In genomic region chr5:139105621-139106071, GRCh38 we compare ENCODE assay signal across 10 cellular contexts.
A peak's percentile ranks its signal among the peaks of the same experiment; 100 is the strongest.
DNase-seq lines count a peak whose midpoint lies in the region; TF ChIP-seq lines count a peak whose summit lies in the region.
"Had no signal": no experiment of that assay in that cellular context is flagged by ENCODE, and none has a peak within 500 bp of the region (broad histone marks: within the 10 kb centered on the region; RNA-seq: fewer than 3 reads in every experiment).

No MANE protein-coding gene starts in this region.

- no peak overlapping the region for H4K5ac ChIP-seq in mesendoderm (ENCODE audit: low read length)

- 77 to 91% methylated on average over 15 of the region's 15 CpGs for WGBS in sigmoid colon, 2 donors
- WGBS in mesendoderm (ENCODE audit: extremely low coverage, insufficient coverage, low lambda C conversion rate) = no CpG with 5 or more reads among the region's 15 CpGs

- POLR2A ChIA-PET in RWPE1 (lab: Yijun Ruan, JAX; ENCODE audit: low non-redundant PET) = no interaction called here

- CTCF ChIA-PET in RWPE1 (lab: Yijun Ruan, JAX) = interaction anchor here (0.6 to 0.9 kb wide), 2 partner anchors 376 to 485 kb away, joined by 3 to 4 read pairs; no protein-coding TSS in a partner anchor

- TF ChIP-seq CTCF in fibroblast of villous mesenchyme (IDR thresholded peaks at IDR 0.05; ENCODE audit: insufficient read depth, low read depth, low read length) (no peak), sigmoid colon (IDR thresholded peaks at IDR 0.05) (no peak), RWPE1 (conservative IDR thresholded peaks at IDR 0.05; ENCODE audit: low read depth) (no peak)

- no peak overlapping the region for H3K23ac ChIP-seq in mesendoderm (ENCODE audit: low read length)

- no peak overlapping the region for H4K8ac ChIP-seq in mesendoderm (ENCODE audit: low read depth, low read length)

- no peak for TF ChIP-seq EP300 in sigmoid colon (IDR thresholded peaks at IDR 0.05)

- no peak overlapping the region for H3K56ac ChIP-seq in mesendoderm (ENCODE audit: low read length)

- H3K4me3 ChIP-seq in fibroblast of villous mesenchyme (ENCODE audit: low read depth, low read length) = no peak overlapping the region
- peak overlapping the region in 2 of 4 donors; percentile 0 to 2 for H3K4me3 ChIP-seq in sigmoid colon
- no peak overlapping the region for H3K4me3 ChIP-seq in mesendoderm (ENCODE audit: low read length)

- no peaks in the 10 kb centered on the region for H3K79me1 ChIP-seq in mesendoderm (ENCODE audit: low read length)

- H2BK120ac ChIP-seq in mesendoderm (ENCODE audit: low read depth, low read length) = no peak overlapping the region

- in situ Hi-C loops in G401 (cut with HindIII; ENCODE audit: low sequenced_read_pairs) = no loop called here

- no peaks in the 10 kb centered on the region for H3K36me3 ChIP-seq in sigmoid colon
- H3K36me3 ChIP-seq in mesendoderm (ENCODE audit: control insufficient read depth, insufficient read depth, low read length) = no peaks in the 10 kb centered on the region
- H3K36me3 ChIP-seq: neutrophil had no signal

- DNase-seq in G401 (ENCODE audit: low spot score) (peak; percentile 92), NCI-H510A (lab: John Stamatoyannopoulos, UW) (peak; percentile 75), fibroblast of villous mesenchyme (ENCODE audit: low read depth) (peak; percentile 5), sigmoid colon (no peak), NOMO-1 treated with DMSO at 0.1 percent for 48 hours (lab: John Stamatoyannopoulos, UW; ENCODE audit: unreplicated experiment) (no peak), amniotic stem cell (lab: John Stamatoyannopoulos, UW) (no peak), RWPE1 (ENCODE audit: low spot score) (no peak), mesendoderm (no peak)
- DNase-seq: MV-4-11 had no signal

- H3K4me1 ChIP-seq in sigmoid colon (peaks cover 0 to 60% (median 48%) of the 10 kb centered on the region in 4 donors), mesendoderm (ENCODE audit: control insufficient read depth, low read depth, low read length) (no peaks in the 10 kb centered on the region)

- H3K18ac ChIP-seq in mesendoderm (ENCODE audit: low read length) = no peak overlapping the region

- H2BK15ac ChIP-seq in mesendoderm (replicated peaks; ENCODE audit: low read depth) = no peak overlapping the region

- H3K4me2 ChIP-seq in mesendoderm (ENCODE audit: low read length) = no peak overlapping the region

- no peak overlapping the region for H3K4ac ChIP-seq in mesendoderm (ENCODE audit: low read depth, low read length)

- TF ChIP-seq POLR2A in sigmoid colon (IDR thresholded peaks at IDR 0.05) = no peak

- intact Hi-C loops in sigmoid colon (cut with DNase I) = loop anchor here (5.0 kb wide), 1 partner anchor 92 kb away; the partner anchor contains the start of gene SIL1

- no peaks in the 10 kb centered on the region for H3K79me2 ChIP-seq in mesendoderm (ENCODE audit: control insufficient read depth, insufficient read depth, low read length)

- H3K27ac ChIP-seq in sigmoid colon (peak overlapping the region; percentile 72 to 88 (median 84)), RWPE1 (no peak overlapping the region), mesendoderm (ENCODE audit: low read depth, low read length) (no peak overlapping the region)
- H3K27ac ChIP-seq: neutrophil had no signal

- H2AK5ac ChIP-seq in mesendoderm (ENCODE audit: low read length) = no peak overlapping the region

- no peak overlapping the region for H3K9ac ChIP-seq in mesendoderm (ENCODE audit: low read length)

- H3K27me3 ChIP-seq in sigmoid colon (no peaks in the 10 kb centered on the region), mesendoderm (ENCODE audit: insufficient read depth, low read length, poor library complexity) (no peaks in the 10 kb centered on the region)
- H3K27me3 ChIP-seq: neutrophil had no signal

- H2BK5ac ChIP-seq in mesendoderm (ENCODE audit: low read length) = no peak overlapping the region

- no peaks in the 10 kb centered on the region for H3K9me3 ChIP-seq in sigmoid colon
- H3K9me3 ChIP-seq: neutrophil had no signal

Comparison
In these comparisons a context has a peak if more than half of its experiments do, and no peak if none do; other contexts are left out.
1. DNase-seq: peak in G401 (single experiment), NCI-H510A (single experiment) and fibroblast of villous mesenchyme (single experiment); none in sigmoid colon (single experiment), NOMO-1 treated with DMSO at 0.1 percent for 48 hours (single experiment), amniotic stem cell (single experiment), RWPE1 (single experiment) and mesendoderm (single experiment).
2. H3K27ac ChIP-seq: peak in sigmoid colon (4 of 4); none in RWPE1 (single experiment) and mesendoderm (single experiment).